In the genomic region with DNA sequence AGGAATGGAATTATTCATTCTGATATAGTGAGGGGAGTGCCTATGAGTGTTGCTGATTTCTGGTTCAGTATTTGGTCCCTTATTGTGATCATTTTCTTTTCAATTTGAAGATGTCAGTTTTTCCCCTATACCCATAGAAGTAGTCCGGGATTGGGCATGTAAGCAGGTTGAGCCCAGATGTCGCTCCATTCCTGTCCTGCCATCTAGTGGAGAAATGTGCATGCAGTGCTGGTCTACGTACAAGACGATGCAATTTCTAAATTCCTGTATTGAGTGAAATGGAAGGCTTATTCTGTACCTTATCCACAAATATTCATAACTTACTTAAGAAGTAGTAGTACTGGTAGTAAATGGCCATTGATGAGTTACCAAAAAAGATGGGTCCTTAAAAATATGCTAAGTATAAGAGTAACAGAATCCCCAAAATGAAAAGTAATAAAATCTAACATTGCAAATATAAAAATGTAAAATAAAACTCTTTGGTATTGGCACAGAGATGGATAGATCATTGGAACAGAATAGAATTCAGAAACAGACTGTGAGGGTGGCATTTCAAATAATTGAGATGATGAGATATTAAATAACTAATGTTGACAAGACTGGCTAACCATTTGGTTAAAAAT, we compare ENCODE assay signal across 8 cellular contexts.
DNase-seq lines count a peak whose midpoint lies in the region; FAIRE-seq and TF ChIP-seq lines count a peak whose summit lies in the region.

No MANE protein-coding gene starts in this region.

- no peak overlapping the region for H3K4me2 ChIP-seq in keratinocyte (ENCODE audit: control insufficient read depth, extremely low read depth, insufficient read depth, low read depth, low read length)

- H3K9me1 ChIP-seq in keratinocyte (ENCODE audit: control insufficient read depth, extremely low read depth, insufficient read depth, low read length): no peaks in the 10 kb centered on the region

- H3K27ac ChIP-seq in RWPE1 (no peak overlapping the region), breast epithelium (no peak overlapping the region), keratinocyte (ENCODE audit: control insufficient read depth, insufficient read depth, low read length) (no peak overlapping the region)

- H3K9ac ChIP-seq in keratinocyte (ENCODE audit: control insufficient read depth, extremely low read depth, insufficient read depth, low read length): no peak overlapping the region

- H3K27me3 ChIP-seq in HAP-1 (ENCODE audit: low read depth) (no peaks in the 10 kb centered on the region), breast epithelium (no peaks in the 10 kb centered on the region), keratinocyte (ENCODE audit: control insufficient read depth, extremely low read depth, insufficient read depth, low read length) (no peaks in the 10 kb centered on the region)

- TF ChIP-seq CTCF in LNCAP (IDR thresholded peaks at IDR 0.05) (peak; percentile 93), RWPE1 (conservative IDR thresholded peaks at IDR 0.05; ENCODE audit: low read depth) (peak; percentile 89), breast epithelium (IDR thresholded peaks at IDR 0.05) (peak; percentile 29 to 54 (median 52)), keratinocyte (optimal IDR thresholded peaks at IDR 0.05 in 1 of 3, IDR thresholded peaks at IDR 0.05 in 1 of 3, conservative IDR thresholded peaks at IDR 0.05 in 1 of 3; ENCODE audit: extremely low read depth in 1 of 3, insufficient read depth in 2 of 3, low read length in 3 of 3) (peak; percentile 83 to 95 (median 83))

- FAIRE-seq in keratinocyte (lab: Jason Lieb, UNC): peak; percentile 52

- H3K4me3 ChIP-seq in HAP-1: no peak overlapping the region
- no peak overlapping the region for H3K4me3 ChIP-seq in breast epithelium
- H3K4me3 ChIP-seq in keratinocyte (ENCODE audit: control insufficient read depth in 2 of 3, extremely low read depth in 1 of 3, insufficient read depth in 2 of 3, low read depth in 1 of 3, low read length in 3 of 3): no peak overlapping the region

- H3K9me3 ChIP-seq in HAP-1 (no peaks in the 10 kb centered on the region), breast epithelium (no peaks in the 10 kb centered on the region), keratinocyte (ENCODE audit: control insufficient read depth, low read depth, low read length) (no peaks in the 10 kb centered on the region)

- in situ Hi-C loops in HAP-1 (cut with MboI; ENCODE audit: low sequenced_read_pairs): loop anchor here (10.0 kb wide), 1 partner anchor 245 kb away; no protein-coding TSS in a partner anchor

- CTCF ChIA-PET in RWPE1 (lab: Yijun Ruan, JAX): interaction anchor here (0.6 to 1.6 kb wide), 5 partner anchors 9 to 275 kb away, joined by 3 to 9 read pairs (median 4); no protein-coding TSS in a partner anchor

- H3K36me3 ChIP-seq in HAP-1 (replicated peaks): no peaks in the 10 kb centered on the region
- no peaks in the 10 kb centered on the region for H3K36me3 ChIP-seq in breast epithelium
- no peaks in the 10 kb centered on the region for H3K36me3 ChIP-seq in keratinocyte (ENCODE audit: control insufficient read depth in 2 of 2, extremely low read depth in 1 of 2, insufficient read depth in 2 of 2, low read length in 2 of 2)

- no peak for TF ChIP-seq POLR2A in breast epithelium (IDR thresholded peaks at IDR 0.05)

- dilution Hi-C loops in keratinocyte (cut with MboI; ENCODE audit: extremely low pct_ligation_motif_present, low sequenced_read_pairs): no loop called here

- DNase-seq in activated naive CD4-positive, alpha-beta T cell treated with Interleukin-2 at 50 U/mL for 16 hours: peak; percentile 23
- DNase-seq in activated naive CD4-positive, alpha-beta T cell (lab: John Stamatoyannopoulos, UW): no peak
- DNase-seq in HAP-1 (ENCODE audit: low spot score in 2 of 2) (peak; percentile 70 to 78), RWPE1 (ENCODE audit: low spot score) (peak; percentile 68), breast epithelium (ENCODE audit: low spot score in 2 of 2) (peak; percentile 47 to 52), keratinocyte (ENCODE audit: low read depth, low spot score) (peak; percentile 4)
- peak in 2 of 3 experiments; percentile 2 to 20 for DNase-seq in stimulated activated CD4-positive, alpha-beta T cell treated with anti-CD3 and anti-CD28 coated beads, TNF-alpha, amount 100 ng/mL, for 24 hours (ENCODE audit: low read depth in 3 of 3)

- H3K79me2 ChIP-seq in keratinocyte (ENCODE audit: control insufficient read depth, insufficient read depth, low read length): no peaks in the 10 kb centered on the region

- POLR2A ChIA-PET in RWPE1 (lab: Yijun Ruan, JAX; ENCODE audit: low non-redundant PET): no interaction called here

- no peak overlapping the region for H2AFZ ChIP-seq in keratinocyte (ENCODE audit: control insufficient read depth, low read length)

- intact Hi-C loops in breast epithelium (cut with DNase I; ENCODE audit: low total_unique reads): no loop called here

- H4K20me1 ChIP-seq in keratinocyte (ENCODE audit: control insufficient read depth, extremely low read depth, insufficient read depth, low read length): no peaks in the 10 kb centered on the region

- H3K4me1 ChIP-seq in HAP-1 (no peaks in the 10 kb centered on the region), breast epithelium (no peaks in the 10 kb centered on the region), keratinocyte (ENCODE audit: control insufficient read depth, extremely low read depth, insufficient read depth, low read length) (no peaks in the 10 kb centered on the region)

Comparison
In these comparisons a context has a peak if more than half of its experiments do, and no peak if none do; other contexts are left out.
1. DNase-seq: peak in activated naive CD4-positive, alpha-beta T cell treated with Interleukin-2 at 50 U/mL for 16 hours (single experiment), HAP-1 (2 of 2), RWPE1 (single experiment), breast epithelium (2 of 2), keratinocyte (single experiment) and stimulated activated CD4-positive, alpha-beta T cell treated with anti-CD3 and anti-CD28 coated beads, TNF-alpha, amount 100 ng/mL, for 24 hours (2 of 3); none in activated naive CD4-positive, alpha-beta T cell (0 of 4).
2. Peak in every context shown above with its lines, with median percentiles within 50 percentile points of each other: CTCF ChIP-seq.